ENCODE assay signal across 1 cellular context in the genomic region with DNA sequence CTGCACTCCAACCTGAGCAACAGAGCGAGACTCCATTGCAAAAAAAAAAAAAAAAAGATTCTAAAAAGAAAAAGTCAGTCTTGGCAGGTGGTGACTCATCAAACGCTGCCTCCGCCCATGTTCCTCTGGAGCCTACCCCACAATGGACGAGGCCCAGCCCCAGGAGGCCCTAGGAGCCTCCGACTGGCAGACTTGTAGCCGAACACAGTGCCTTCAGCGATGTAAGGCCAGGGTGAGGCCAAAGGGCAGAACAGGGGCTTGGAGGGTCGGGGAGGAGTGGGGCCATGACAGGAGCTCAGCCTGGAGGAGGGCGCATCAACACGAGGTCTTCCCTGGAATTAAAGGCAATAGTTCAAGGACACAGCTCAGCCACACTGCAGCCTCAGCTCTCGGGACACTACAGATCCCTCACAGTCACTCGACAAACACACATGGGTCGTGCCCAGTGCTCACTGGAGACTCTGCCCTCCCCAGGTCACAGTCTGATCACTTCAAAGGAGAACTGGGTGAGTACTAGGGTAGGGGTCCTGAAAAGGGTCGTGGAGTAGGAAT.
TF ChIP-seq lines count a peak whose summit lies in the region.

No MANE protein-coding gene starts in this region.

TF ChIP-seq in HepG2, 621 proteins besides CTCF, POLR2A, EP300 and RAD21 (continued from another document):
- TF ChIP-seq, protein P1, sequence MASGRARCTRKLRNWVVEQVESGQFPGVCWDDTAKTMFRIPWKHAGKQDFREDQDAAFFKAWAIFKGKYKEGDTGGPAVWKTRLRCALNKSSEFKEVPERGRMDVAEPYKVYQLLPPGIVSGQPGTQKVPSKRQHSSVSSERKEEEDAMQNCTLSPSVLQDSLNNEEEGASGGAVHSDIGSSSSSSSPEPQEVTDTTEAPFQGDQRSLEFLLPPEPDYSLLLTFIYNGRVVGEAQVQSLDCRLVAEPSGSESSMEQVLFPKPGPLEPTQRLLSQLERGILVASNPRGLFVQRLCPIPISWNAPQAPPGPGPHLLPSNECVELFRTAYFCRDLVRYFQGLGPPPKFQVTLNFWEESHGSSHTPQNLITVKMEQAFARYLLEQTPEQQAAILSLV (CRISPR knock-in tag; IDR thresholded peaks at IDR 0.05; ENCODE audit: borderline replicate concordance) = no peak
- TF ChIP-seq ZNF556 (CRISPR knock-in tag; IDR thresholded peaks at IDR 0.05; ENCODE audit: borderline replicate concordance) = no peak
- TF ChIP-seq GATAD2A (CRISPR knock-in tag; IDR thresholded peaks at IDR 0.05) = peak; percentile 18; the same call in 1 of the 2 replicates
- TF ChIP-seq HNRNPH1 (optimal IDR thresholded peaks at IDR 0.05; ENCODE audit: low read depth, low read length) = no peak
- TF ChIP-seq, protein P2, sequence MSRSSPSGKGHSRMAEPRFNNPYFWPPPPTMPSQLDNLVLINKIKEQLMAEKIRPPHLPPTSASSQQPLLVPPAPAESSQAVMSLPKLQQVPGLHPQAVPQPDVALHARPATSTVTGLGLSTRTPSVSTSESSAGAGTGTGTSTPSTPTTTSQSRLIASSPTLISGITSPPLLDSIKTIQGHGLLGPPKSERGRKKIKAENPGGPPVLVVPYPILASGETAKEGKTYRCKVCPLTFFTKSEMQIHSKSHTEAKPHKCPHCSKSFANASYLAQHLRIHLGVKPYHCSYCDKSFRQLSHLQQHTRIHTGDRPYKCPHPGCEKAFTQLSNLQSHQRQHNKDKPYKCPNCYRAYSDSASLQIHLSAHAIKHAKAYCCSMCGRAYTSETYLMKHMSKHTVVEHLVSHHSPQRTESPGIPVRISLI (CRISPR knock-in tag; IDR thresholded peaks at IDR 0.05; ENCODE audit: borderline replicate concordance) = peak; percentile 35; the same call in 1 of the 2 replicates
- TF ChIP-seq, protein P3, sequence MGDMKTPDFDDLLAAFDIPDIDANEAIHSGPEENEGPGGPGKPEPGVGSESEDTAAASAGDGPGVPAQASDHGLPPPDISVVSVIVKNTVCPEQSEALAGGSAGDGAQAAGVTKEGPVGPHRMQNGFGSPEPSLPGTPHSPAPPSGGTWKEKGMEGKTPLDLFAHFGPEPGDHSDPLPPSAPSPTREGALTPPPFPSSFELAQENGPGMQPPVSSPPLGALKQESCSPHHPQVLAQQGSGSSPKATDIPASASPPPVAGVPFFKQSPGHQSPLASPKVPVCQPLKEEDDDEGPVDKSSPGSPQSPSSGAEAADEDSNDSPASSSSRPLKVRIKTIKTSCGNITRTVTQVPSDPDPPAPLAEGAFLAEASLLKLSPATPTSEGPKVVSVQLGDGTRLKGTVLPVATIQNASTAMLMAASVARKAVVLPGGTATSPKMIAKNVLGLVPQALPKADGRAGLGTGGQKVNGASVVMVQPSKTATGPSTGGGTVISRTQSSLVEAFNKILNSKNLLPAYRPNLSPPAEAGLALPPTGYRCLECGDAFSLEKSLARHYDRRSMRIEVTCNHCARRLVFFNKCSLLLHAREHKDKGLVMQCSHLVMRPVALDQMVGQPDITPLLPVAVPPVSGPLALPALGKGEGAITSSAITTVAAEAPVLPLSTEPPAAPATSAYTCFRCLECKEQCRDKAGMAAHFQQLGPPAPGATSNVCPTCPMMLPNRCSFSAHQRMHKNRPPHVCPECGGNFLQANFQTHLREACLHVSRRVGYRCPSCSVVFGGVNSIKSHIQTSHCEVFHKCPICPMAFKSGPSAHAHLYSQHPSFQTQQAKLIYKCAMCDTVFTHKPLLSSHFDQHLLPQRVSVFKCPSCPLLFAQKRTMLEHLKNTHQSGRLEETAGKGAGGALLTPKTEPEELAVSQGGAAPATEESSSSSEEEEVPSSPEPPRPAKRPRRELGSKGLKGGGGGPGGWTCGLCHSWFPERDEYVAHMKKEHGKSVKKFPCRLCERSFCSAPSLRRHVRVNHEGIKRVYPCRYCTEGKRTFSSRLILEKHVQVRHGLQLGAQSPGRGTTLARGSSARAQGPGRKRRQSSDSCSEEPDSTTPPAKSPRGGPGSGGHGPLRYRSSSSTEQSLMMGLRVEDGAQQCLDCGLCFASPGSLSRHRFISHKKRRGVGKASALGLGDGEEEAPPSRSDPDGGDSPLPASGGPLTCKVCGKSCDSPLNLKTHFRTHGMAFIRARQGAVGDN (CRISPR knock-in tag; IDR thresholded peaks at IDR 0.05) = peak; percentile 71
- TF ChIP-seq ZNF557 (CRISPR knock-in tag; IDR thresholded peaks at IDR 0.05) = no peak
- TF ChIP-seq, protein P4, sequence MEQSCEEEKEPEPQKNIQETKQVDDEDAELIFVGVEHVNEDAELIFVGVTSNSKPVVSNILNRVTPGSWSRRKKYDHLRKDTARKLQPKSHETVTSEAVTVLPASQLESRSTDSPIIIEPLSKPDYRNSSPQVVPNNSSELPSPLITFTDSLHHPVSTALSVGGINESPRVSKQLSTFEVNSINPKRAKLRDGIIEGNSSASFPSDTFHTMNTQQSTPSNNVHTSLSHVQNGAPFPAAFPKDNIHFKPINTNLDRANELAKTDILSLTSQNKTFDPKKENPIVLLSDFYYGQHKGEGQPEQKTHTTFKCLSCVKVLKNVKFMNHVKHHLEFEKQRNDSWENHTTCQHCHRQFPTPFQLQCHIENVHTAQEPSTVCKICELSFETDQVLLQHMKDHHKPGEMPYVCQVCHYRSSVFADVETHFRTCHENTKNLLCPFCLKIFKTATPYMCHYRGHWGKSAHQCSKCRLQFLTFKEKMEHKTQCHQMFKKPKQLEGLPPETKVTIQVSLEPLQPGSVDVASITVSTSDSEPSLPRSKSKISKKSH (CRISPR knock-in tag; IDR thresholded peaks at IDR 0.05; ENCODE audit: borderline replicate concordance) = peak; percentile 33; the same call in 1 of the 2 replicates
- TF ChIP-seq NFKB2 (CRISPR knock-in tag; IDR thresholded peaks at IDR 0.05; ENCODE audit: borderline replicate concordance) = no peak
- TF ChIP-seq BORCS8-MEF2B (CRISPR knock-in tag; IDR thresholded peaks at IDR 0.05) = 0 out of 2 replicates have a peak, but pooled peaks have one; percentile 16
- TF ChIP-seq NR2C2 (CRISPR knock-in tag; IDR thresholded peaks at IDR 0.05; ENCODE audit: borderline replicate concordance) = peak; percentile 45; the same call in 1 of the 2 replicates
- TF ChIP-seq, protein P5, sequence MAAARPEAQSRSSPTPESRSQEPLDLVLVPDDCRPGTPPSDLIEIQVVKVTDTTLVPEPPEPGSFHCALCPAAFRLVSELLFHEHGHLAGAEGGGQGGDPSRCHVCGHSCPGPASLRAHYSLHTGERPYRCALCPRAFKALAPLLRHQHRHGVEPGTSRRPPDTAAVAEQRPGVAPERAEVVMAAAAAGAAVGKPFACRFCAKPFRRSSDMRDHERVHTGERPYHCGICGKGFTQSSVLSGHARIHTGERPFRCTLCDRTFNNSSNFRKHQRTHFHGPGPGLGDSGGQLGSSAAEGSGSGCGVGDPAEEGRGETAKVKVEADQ (CRISPR knock-in tag; IDR thresholded peaks at IDR 0.05; ENCODE audit: borderline replicate concordance) = no peak
- no peak for TF ChIP-seq NFE2L2 (IDR thresholded peaks at IDR 0.05; ENCODE audit: low read length)
- TF ChIP-seq, protein P6, sequence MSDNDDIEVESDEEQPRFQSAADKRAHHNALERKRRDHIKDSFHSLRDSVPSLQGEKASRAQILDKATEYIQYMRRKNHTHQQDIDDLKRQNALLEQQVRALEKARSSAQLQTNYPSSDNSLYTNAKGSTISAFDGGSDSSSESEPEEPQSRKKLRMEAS (IDR thresholded peaks at IDR 0.05) = peak; percentile 40; the same call in 1 of the 2 replicates
- TF ChIP-seq KAT7 (CRISPR knock-in tag; IDR thresholded peaks at IDR 0.05; ENCODE audit: borderline replicate concordance) = no peak
- TF ChIP-seq, protein P7, sequence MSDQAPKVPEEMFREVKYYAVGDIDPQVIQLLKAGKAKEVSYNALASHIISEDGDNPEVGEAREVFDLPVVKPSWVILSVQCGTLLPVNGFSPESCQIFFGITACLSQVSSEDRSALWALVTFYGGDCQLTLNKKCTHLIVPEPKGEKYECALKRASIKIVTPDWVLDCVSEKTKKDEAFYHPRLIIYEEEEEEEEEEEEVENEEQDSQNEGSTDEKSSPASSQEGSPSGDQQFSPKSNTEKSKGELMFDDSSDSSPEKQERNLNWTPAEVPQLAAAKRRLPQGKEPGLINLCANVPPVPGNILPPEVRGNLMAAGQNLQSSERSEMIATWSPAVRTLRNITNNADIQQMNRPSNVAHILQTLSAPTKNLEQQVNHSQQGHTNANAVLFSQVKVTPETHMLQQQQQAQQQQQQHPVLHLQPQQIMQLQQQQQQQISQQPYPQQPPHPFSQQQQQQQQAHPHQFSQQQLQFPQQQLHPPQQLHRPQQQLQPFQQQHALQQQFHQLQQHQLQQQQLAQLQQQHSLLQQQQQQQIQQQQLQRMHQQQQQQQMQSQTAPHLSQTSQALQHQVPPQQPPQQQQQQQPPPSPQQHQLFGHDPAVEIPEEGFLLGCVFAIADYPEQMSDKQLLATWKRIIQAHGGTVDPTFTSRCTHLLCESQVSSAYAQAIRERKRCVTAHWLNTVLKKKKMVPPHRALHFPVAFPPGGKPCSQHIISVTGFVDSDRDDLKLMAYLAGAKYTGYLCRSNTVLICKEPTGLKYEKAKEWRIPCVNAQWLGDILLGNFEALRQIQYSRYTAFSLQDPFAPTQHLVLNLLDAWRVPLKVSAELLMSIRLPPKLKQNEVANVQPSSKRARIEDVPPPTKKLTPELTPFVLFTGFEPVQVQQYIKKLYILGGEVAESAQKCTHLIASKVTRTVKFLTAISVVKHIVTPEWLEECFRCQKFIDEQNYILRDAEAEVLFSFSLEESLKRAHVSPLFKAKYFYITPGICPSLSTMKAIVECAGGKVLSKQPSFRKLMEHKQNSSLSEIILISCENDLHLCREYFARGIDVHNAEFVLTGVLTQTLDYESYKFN (CRISPR knock-in tag; conservative IDR thresholded peaks at IDR 0.05) = 0 out of 2 replicates have a peak, but pooled peaks have one; percentile 27
- TF ChIP-seq, protein P8, sequence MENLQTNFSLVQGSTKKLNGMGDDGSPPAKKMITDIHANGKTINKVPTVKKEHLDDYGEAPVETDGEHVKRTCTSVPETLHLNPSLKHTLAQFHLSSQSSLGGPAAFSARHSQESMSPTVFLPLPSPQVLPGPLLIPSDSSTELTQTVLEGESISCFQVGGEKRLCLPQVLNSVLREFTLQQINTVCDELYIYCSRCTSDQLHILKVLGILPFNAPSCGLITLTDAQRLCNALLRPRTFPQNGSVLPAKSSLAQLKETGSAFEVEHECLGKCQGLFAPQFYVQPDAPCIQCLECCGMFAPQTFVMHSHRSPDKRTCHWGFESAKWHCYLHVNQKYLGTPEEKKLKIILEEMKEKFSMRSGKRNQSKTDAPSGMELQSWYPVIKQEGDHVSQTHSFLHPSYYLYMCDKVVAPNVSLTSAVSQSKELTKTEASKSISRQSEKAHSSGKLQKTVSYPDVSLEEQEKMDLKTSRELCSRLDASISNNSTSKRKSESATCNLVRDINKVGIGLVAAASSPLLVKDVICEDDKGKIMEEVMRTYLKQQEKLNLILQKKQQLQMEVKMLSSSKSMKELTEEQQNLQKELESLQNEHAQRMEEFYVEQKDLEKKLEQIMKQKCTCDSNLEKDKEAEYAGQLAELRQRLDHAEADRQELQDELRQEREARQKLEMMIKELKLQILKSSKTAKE (CRISPR knock-in tag; IDR thresholded peaks at IDR 0.05; ENCODE audit: borderline replicate concordance) = no peak
- TF ChIP-seq MTA1 (CRISPR knock-in tag; IDR thresholded peaks at IDR 0.05; ENCODE audit: borderline replicate concordance) = peak; percentile 74; the same call in 1 of the 2 replicates
- no peak for TF ChIP-seq RFX3 (CRISPR knock-in tag; IDR thresholded peaks at IDR 0.05)
- peak; percentile 34; the same call in 1 of the 2 replicates for TF ChIP-seq ZFX (CRISPR knock-in tag; IDR thresholded peaks at IDR 0.05; ENCODE audit: low read depth)
- TF ChIP-seq, protein P9, sequence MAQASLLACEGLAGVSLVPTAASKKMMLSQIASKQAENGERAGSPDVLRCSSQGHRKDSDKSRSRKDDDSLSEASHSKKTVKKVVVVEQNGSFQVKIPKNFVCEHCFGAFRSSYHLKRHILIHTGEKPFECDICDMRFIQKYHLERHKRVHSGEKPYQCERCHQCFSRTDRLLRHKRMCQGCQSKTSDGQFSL (CRISPR knock-in tag; IDR thresholded peaks at IDR 0.05) = no peak
